ENCODE assay signal across 10 cellular contexts in the genomic region with DNA sequence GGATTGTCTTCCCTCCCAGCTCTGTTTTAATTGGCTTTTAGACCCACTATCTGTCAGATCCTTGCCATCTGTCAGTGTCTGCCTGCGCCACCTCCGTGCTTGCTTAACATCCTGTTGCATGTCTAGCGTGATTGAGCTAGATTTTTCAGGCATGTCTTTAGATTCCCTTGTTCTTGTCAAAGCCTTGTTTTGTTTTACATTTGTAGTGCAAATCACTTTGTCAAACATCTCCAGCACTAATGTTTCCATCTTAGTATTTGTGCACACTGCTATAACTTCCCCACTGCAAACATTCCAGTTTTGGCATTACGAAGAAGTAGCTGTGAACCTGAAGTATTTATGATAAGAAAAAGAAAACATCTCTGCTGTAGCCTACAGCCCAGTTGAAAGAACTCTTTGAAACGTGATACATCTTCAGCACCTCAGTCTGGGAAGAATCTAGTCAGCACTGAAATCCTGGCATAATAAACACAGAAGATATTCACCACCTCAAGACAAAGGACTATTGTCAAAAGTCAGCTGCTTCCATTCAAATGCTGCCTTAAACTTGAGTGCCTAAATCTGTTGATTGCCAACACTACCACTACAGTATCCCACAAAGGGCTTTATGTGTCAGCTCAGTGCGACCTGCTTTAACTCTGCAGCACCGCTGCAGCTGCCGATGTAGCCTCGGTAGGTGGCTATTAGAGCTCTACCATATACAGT.
DNase-seq lines count a peak whose midpoint lies in the region; ATAC-seq and TF ChIP-seq lines count a peak whose summit lies in the region.
"Had no signal": no experiment of that assay in that cellular context is flagged by ENCODE, and none has a peak within 500 bp of the region (broad histone marks: within the 10 kb centered on the region; RNA-seq: fewer than 3 reads in every experiment).

No MANE protein-coding gene starts in this region.

- no peaks in the 10 kb centered on the region for H3K9me3 Mint-ChIP-seq in activated CD4-positive, alpha-beta T cell treated with anti-CD3 and anti-CD28 coated beads, Interleukin-2, amount 10 ng/mL, durations not matched to agents 24 days and 14 days
- H3K9me3 Mint-ChIP-seq: naive B cell had no signal

- H3K36me3 ChIP-seq in ACC112 (ENCODE audit: insufficient read depth, low read length) (0 out of 2 replicates have a peak, but pooled peaks cover 4% of the 10 kb centered on the region), breast epithelium (no peaks in the 10 kb centered on the region), left lung (peaks cover 0 to 5% of the 10 kb centered on the region in 2 donors), BE2C (no peaks in the 10 kb centered on the region), OCI-LY7 (ENCODE audit: insufficient read depth, low read length) (no peaks in the 10 kb centered on the region)

- CTCF ChIA-PET in OCI-LY7 (lab: Charles Lee; ENCODE audit: unreplicated experiment) = no interaction called here

- TF ChIP-seq CTCF in breast epithelium (IDR thresholded peaks at IDR 0.05) (no peak), left lung (IDR thresholded peaks at IDR 0.05) (no peak), BE2C (IDR thresholded peaks at IDR 0.05; ENCODE audit: low read depth, low read length) (no peak), OCI-LY7 (conservative IDR thresholded peaks at IDR 0.05; ENCODE audit: low read length) (no peak)

- H3K4me2 ChIP-seq in OCI-LY7 (ENCODE audit: low read length) = no peak overlapping the region

- H3K4me1 Mint-ChIP-seq in activated CD4-positive, alpha-beta T cell treated with anti-CD3 and anti-CD28 coated beads, Interleukin-2, amount 10 ng/mL, durations not matched to agents 24 days and 14 days = peaks cover 8% of the 10 kb centered on the region

- peaks cover 41% of the 10 kb centered on the region for H3K4me1 ChIP-seq in ACC112 (ENCODE audit: control insufficient read depth, insufficient read depth, low read length, unreplicated experiment)
- H3K4me1 ChIP-seq in breast epithelium = peaks cover 0 to 18% of the 10 kb centered on the region in 2 donors
- peaks cover 13 to 45% of the 10 kb centered on the region in 2 donors for H3K4me1 ChIP-seq in left lung
- no peaks in the 10 kb centered on the region for H3K4me1 ChIP-seq in BE2C
- no peaks in the 10 kb centered on the region for H3K4me1 ChIP-seq in OCI-LY7 (ENCODE audit: insufficient read depth, low read length, poor library complexity, severe bottlenecking)

- ATAC-seq in left lung = peak; percentile 16
- ATAC-seq in GM21723 (IDR thresholded peaks at IDR 0.05; ENCODE audit: unreplicated experiment) = no peak

- intact Hi-C loops in breast epithelium (cut with DNase I; ENCODE audit: low total_unique reads) (no loop called here), left lung (cut with DNase I) (no loop called here), OCI-LY7 (cut with micrococcal nuclease; ENCODE audit: unreplicated experiment) (no loop called here)
- intact Hi-C loops in activated CD4-positive, alpha-beta T cell treated with anti-CD3 and anti-CD28 coated beads, Interleukin-2, amount 10 ng/mL, durations not matched to agents 24 days and 14 days (cut with micrococcal nuclease) = no loop called here

- POLR2A ChIA-PET in OCI-LY7 (lab: Charles Lee) = interaction anchor here (0.7 kb wide), 1 partner anchor 88 kb away, joined by 3 read pairs; no protein-coding TSS in a partner anchor

- H3K4me3 Mint-ChIP-seq in activated CD4-positive, alpha-beta T cell treated with anti-CD3 and anti-CD28 coated beads, Interleukin-2, amount 10 ng/mL, durations not matched to agents 24 days and 14 days = no peak overlapping the region
- H3K4me3 Mint-ChIP-seq: naive B cell had no signal

- H3K27ac ChIP-seq in ACC112 (ENCODE audit: low read depth, low read length) = peak overlapping the region; percentile 61
- peak overlapping the region; percentile 34 to 52 for H3K27ac ChIP-seq in breast epithelium
- H3K27ac ChIP-seq in left lung = peak overlapping the region; percentile 40 to 54
- no peak overlapping the region for H3K27ac ChIP-seq in OCI-LY7 (ENCODE audit: low read depth, low read length, poor library complexity, severe bottlenecking)

- H3K36me3 Mint-ChIP-seq in activated CD4-positive, alpha-beta T cell treated with anti-CD3 and anti-CD28 coated beads, Interleukin-2, amount 10 ng/mL, durations not matched to agents 24 days and 14 days (ENCODE audit: low read depth) = no peaks in the 10 kb centered on the region

- no peak overlapping the region for H2AFZ ChIP-seq in ACC112 (ENCODE audit: low read length, unreplicated experiment)
- no peak overlapping the region for H2AFZ ChIP-seq in OCI-LY7 (ENCODE audit: low read length)

- peak; percentile 55 for DNase-seq in NCI-H1105 treated with DMSO at 0.1 percent for 48 hours (lab: John Stamatoyannopoulos, UW)
- DNase-seq in breast epithelium (ENCODE audit: low spot score in 2 of 2) = no peak
- DNase-seq in left lung = no peak
- DNase-seq in BE2C = no peak
- DNase-seq in activated CD4-positive, alpha-beta T cell treated with anti-CD3 and anti-CD28 coated beads, Interleukin-2, amount 10 ng/mL, durations not matched to agents 24 days and 14 days = no peak
- DNase-seq in OCI-LY7 (ENCODE audit: low spot score) = no peak
- DNase-seq: COR-L47, naive B cell had no signal

- H3K9me3 ChIP-seq in breast epithelium (no peaks in the 10 kb centered on the region), left lung (no peaks in the 10 kb centered on the region), BE2C (no peaks in the 10 kb centered on the region), OCI-LY7 (ENCODE audit: low read length) (no peaks in the 10 kb centered on the region)

- no peak overlapping the region; the same call in 1 of the 2 replicates for H3K4me3 ChIP-seq in ACC112 (ENCODE audit: low read depth, low read length)
- H3K4me3 ChIP-seq in breast epithelium = no peak overlapping the region
- no peak overlapping the region for H3K4me3 ChIP-seq in left lung
- H3K4me3 ChIP-seq in BE2C (ENCODE audit: low read depth, low read length) = no peak overlapping the region
- H3K4me3 ChIP-seq in OCI-LY7 (ENCODE audit: low read depth, low read length, poor library complexity, severe bottlenecking) = no peak overlapping the region

- H3K27me3 ChIP-seq in ACC112 (ENCODE audit: insufficient read depth, low read length) (no peaks in the 10 kb centered on the region), breast epithelium (no peaks in the 10 kb centered on the region), left lung (no peaks in the 10 kb centered on the region), BE2C (no peaks in the 10 kb centered on the region)

- BruUV-seq in OCI-LY7 (replicated peaks; lab: Mats Ljungman, UMichigan) = no TSS peak

- H3K9me2 ChIP-seq in OCI-LY7 (ENCODE audit: insufficient read depth, low read length) = no peaks in the 10 kb centered on the region

- no peak for TF ChIP-seq POLR2A in breast epithelium (IDR thresholded peaks at IDR 0.05)

- no peaks in the 10 kb centered on the region for H4K20me1 ChIP-seq in OCI-LY7 (ENCODE audit: insufficient read depth, low read length)

- no peak overlapping the region for H3K27ac Mint-ChIP-seq in activated CD4-positive, alpha-beta T cell treated with anti-CD3 and anti-CD28 coated beads, Interleukin-2, amount 10 ng/mL, durations not matched to agents 24 days and 14 days
- H3K27ac Mint-ChIP-seq: naive B cell had no signal

- H3K79me2 ChIP-seq in ACC112 (ENCODE audit: control insufficient read depth, insufficient read depth, low read length, unreplicated experiment) = no peaks in the 10 kb centered on the region
- no peaks in the 10 kb centered on the region for H3K79me2 ChIP-seq in OCI-LY7 (ENCODE audit: insufficient read depth, low read depth, low read length)

- peaks cover 32% of the 10 kb centered on the region for H3K27me3 Mint-ChIP-seq in activated CD4-positive, alpha-beta T cell treated with anti-CD3 and anti-CD28 coated beads, Interleukin-2, amount 10 ng/mL, durations not matched to agents 24 days and 14 days
- H3K27me3 Mint-ChIP-seq: naive B cell had no signal
